ENCODE assay signal across 1 cellular context in the genomic region with DNA sequence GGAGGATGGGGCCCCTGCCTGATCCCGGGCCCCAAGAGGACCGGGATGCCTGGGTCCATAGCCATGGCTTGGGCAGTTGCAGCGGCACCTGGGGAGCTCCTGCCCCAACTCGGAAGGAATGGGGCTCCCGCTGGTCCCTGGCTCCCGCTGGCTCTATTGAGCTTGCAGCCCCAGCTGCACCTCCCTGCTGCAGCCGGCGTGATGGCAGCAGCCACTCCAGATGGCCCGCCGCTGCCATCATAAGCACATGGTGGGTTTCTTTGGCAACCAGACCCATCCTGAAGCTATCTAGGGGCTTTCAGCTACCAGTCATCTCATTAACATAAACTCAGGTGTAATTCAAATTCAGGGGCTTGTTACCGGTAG.
TF ChIP-seq lines count a peak whose summit lies in the region.

No MANE protein-coding gene starts in this region.

TF ChIP-seq in A549, 52 proteins besides CTCF, POLR2A, EP300 and RAD21 (continued from another document):
- TF ChIP-seq, protein P1, sequence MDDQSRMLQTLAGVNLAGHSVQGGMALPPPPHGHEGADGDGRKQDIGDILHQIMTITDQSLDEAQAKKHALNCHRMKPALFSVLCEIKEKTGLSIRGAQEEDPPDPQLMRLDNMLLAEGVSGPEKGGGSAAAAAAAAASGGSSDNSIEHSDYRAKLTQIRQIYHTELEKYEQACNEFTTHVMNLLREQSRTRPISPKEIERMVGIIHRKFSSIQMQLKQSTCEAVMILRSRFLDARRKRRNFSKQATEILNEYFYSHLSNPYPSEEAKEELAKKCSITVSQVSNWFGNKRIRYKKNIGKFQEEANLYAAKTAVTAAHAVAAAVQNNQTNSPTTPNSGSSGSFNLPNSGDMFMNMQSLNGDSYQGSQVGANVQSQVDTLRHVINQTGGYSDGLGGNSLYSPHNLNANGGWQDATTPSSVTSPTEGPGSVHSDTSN (IDR thresholded peaks at IDR 0.05) = no peak
- TF ChIP-seq KDM1A (IDR thresholded peaks at IDR 0.05; ENCODE audit: low read depth) (no peak), CHD4 (IDR thresholded peaks at IDR 0.05; ENCODE audit: borderline replicate concordance) (no peak), RARB (CRISPR knock-in tag; IDR thresholded peaks at IDR 0.05) (no peak), BHLHE40 (IDR thresholded peaks at IDR 0.05; ENCODE audit: low read depth, low read length) (no peak)
- TF ChIP-seq, protein P2, sequence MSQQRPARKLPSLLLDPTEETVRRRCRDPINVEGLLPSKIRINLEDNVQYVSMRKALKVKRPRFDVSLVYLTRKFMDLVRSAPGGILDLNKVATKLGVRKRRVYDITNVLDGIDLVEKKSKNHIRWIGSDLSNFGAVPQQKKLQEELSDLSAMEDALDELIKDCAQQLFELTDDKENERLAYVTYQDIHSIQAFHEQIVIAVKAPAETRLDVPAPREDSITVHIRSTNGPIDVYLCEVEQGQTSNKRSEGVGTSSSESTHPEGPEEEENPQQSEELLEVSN (IDR thresholded peaks at IDR 0.05; ENCODE audit: borderline replicate concordance, low read depth) = no peak
- TF ChIP-seq, protein P3, sequence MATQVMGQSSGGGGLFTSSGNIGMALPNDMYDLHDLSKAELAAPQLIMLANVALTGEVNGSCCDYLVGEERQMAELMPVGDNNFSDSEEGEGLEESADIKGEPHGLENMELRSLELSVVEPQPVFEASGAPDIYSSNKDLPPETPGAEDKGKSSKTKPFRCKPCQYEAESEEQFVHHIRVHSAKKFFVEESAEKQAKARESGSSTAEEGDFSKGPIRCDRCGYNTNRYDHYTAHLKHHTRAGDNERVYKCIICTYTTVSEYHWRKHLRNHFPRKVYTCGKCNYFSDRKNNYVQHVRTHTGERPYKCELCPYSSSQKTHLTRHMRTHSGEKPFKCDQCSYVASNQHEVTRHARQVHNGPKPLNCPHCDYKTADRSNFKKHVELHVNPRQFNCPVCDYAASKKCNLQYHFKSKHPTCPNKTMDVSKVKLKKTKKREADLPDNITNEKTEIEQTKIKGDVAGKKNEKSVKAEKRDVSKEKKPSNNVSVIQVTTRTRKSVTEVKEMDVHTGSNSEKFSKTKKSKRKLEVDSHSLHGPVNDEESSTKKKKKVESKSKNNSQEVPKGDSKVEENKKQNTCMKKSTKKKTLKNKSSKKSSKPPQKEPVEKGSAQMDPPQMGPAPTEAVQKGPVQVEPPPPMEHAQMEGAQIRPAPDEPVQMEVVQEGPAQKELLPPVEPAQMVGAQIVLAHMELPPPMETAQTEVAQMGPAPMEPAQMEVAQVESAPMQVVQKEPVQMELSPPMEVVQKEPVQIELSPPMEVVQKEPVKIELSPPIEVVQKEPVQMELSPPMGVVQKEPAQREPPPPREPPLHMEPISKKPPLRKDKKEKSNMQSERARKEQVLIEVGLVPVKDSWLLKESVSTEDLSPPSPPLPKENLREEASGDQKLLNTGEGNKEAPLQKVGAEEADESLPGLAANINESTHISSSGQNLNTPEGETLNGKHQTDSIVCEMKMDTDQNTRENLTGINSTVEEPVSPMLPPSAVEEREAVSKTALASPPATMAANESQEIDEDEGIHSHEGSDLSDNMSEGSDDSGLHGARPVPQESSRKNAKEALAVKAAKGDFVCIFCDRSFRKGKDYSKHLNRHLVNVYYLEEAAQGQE (IDR thresholded peaks at IDR 0.05) = no peak
- TF ChIP-seq, protein P4, sequence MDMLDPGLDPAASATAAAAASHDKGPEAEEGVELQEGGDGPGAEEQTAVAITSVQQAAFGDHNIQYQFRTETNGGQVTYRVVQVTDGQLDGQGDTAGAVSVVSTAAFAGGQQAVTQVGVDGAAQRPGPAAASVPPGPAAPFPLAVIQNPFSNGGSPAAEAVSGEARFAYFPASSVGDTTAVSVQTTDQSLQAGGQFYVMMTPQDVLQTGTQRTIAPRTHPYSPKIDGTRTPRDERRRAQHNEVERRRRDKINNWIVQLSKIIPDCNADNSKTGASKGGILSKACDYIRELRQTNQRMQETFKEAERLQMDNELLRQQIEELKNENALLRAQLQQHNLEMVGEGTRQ (IDR thresholded peaks at IDR 0.05) = no peak
- TF ChIP-seq, protein P5, sequence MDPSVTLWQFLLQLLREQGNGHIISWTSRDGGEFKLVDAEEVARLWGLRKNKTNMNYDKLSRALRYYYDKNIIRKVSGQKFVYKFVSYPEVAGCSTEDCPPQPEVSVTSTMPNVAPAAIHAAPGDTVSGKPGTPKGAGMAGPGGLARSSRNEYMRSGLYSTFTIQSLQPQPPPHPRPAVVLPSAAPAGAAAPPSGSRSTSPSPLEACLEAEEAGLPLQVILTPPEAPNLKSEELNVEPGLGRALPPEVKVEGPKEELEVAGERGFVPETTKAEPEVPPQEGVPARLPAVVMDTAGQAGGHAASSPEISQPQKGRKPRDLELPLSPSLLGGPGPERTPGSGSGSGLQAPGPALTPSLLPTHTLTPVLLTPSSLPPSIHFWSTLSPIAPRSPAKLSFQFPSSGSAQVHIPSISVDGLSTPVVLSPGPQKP (IDR thresholded peaks at IDR 0.05; ENCODE audit: low read depth, low read length) = no peak
